ENCODE assay signal across 3 cellular contexts in the genomic region with DNA sequence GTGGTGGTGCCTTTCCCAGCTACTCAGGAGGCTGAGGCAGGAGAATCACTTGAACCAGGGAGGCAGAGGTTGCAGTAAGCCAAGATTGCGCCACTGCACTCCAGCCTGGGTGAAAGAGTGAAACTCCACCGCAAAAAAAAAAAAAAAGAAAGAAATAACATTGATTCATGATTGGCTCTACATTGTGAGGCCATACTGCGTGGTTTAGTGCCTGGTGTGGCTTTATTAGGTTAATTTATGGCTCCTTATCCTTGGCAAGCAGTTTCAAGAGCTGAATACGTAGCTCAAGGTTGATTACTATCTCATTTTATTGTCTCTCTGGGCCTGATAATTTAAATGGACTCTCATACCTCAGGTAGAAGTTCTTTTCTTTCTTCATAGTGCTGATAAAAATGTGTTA.
DNase-seq lines count a peak whose midpoint lies in the region; ATAC-seq, FAIRE-seq and TF ChIP-seq lines count a peak whose summit lies in the region.
"Not testable (repeated sequence)": the region's sequence is repeated elsewhere in the genome, so short reads cannot be mapped to it uniquely, and the experiment has no call there.

No MANE protein-coding gene starts in this region.

- DNase-seq in left colon, mucosa of descending colon, small intestine: not testable (repeated sequence)

- not testable (repeated sequence) for H3K9me3 ChIP-seq in mucosa of descending colon; small intestine (ENCODE audit: control insufficient read depth, low read depth)

- 18 to 69% (median 30%) methylated on average over 1 to 3 of the region's 4 CpGs for WGBS in small intestine, 3 donors

- not testable (repeated sequence) for H3K27ac ChIP-seq in small intestine (ENCODE audit: low read depth in 1 of 2, low read length in 1 of 2)

- H3K27me3 ChIP-seq in small intestine (ENCODE audit: control insufficient read depth in 2 of 2, insufficient read depth in 2 of 2, low read length in 2 of 2), result not testable (repeated sequence)

- H3K4me3 ChIP-seq in mucosa of descending colon; small intestine (ENCODE audit: low read depth in 1 of 2, low read length in 2 of 2): not testable (repeated sequence)

- H3K4me1 ChIP-seq in mucosa of descending colon (ENCODE audit: low read depth); small intestine (ENCODE audit: control insufficient read depth in 2 of 2, insufficient read depth in 1 of 2, low read depth in 1 of 2, low read length in 1 of 2): not testable (repeated sequence)

- not testable (repeated sequence) for TF ChIP-seq CTCF in mucosa of descending colon (IDR thresholded peaks at IDR 0.05)

- peak; percentile 76 for FAIRE-seq in small intestine (lab: Jason Lieb, UNC)

- not testable (repeated sequence) for H3K36me3 ChIP-seq in mucosa of descending colon (ENCODE audit: low read depth); small intestine (ENCODE audit: control insufficient read depth in 2 of 2, insufficient read depth in 2 of 2, low read length in 2 of 2)

- intact Hi-C loops in left colon (cut with DNase I, micrococcal nuclease); mucosa of descending colon (cut with DNase I, micrococcal nuclease): not testable (repeated sequence)

- ATAC-seq in left colon (peak; percentile 92), mucosa of descending colon (peak; percentile 90)
